11 cellular contexts compared by ENCODE assay signal in genomic region chr2:236178921-236179652, GRCh38. TPM values are rescaled to one million over a fixed set of nuclear protein-coding genes. Genes with fewer than 3 reads are reported as not detected.
DNase-seq lines count a peak whose midpoint lies in the region; ATAC-seq and TF ChIP-seq lines count a peak whose summit lies in the region.
"Had no signal": no experiment of that assay in that cellular context is flagged by ENCODE, and none has a peak within 500 bp of the region (broad histone marks: within the 10 kb centered on the region; RNA-seq: fewer than 3 reads in every experiment).

No MANE protein-coding gene starts in this region.

- DNase-seq in DMS114 treated with DMSO at 0.1 percent for 48 hours (lab: John Stamatoyannopoulos, UW; ENCODE audit: unreplicated experiment), result peak; percentile 29
- DNase-seq in coronary artery (ENCODE audit: low spot score), result no peak
- DNase-seq in nephron progenitor cell, result no peak
- DNase-seq in UCSD-AML1 (lab: John Stamatoyannopoulos, UW; ENCODE audit: unreplicated experiment), result no peak
- DNase-seq in superior temporal gyrus (ENCODE audit: extremely low spot score), result no peak
- DNase-seq in tibial nerve (ENCODE audit: low spot score in 2 of 2), result no peak
- DNase-seq: activated gamma-delta T cell treated with Interleukin-2 at 50 U/mL for 16 hours had no signal

- H3K9me3 Mint-ChIP-seq in nephron progenitor cell, result peaks cover 6% of the 10 kb centered on the region

- H3K4me3 ChIP-seq in HUES48 (ENCODE audit: low read depth, low read length) (peak overlapping the region; percentile 59), coronary artery (peak overlapping the region; percentile 57), tibial nerve (peak overlapping the region in 1 of 4 donors; percentile 38)
- H3K4me3 ChIP-seq: GM12878 had no signal

- TF ChIP-seq EP300 in tibial nerve (IDR thresholded peaks at IDR 0.05), result no peak

- WGBS in tibial nerve, 2 donors, result 5 to 6% methylated on average over 38 of the region's 38 CpGs

- no peak overlapping the region for H3K9ac ChIP-seq in HUES48 (ENCODE audit: low read depth, low read length)

- no peak for TF ChIP-seq CTCF in coronary artery (IDR thresholded peaks at IDR 0.05)
- no peak for TF ChIP-seq CTCF in nephron progenitor cell (IDR thresholded peaks at IDR 0.05)
- TF ChIP-seq CTCF in tibial nerve (IDR thresholded peaks at IDR 0.05), result no peak

- peaks cover 35% of the 10 kb centered on the region for H3K27me3 Mint-ChIP-seq in nephron progenitor cell (ENCODE audit: low read depth, poor library complexity)

- H3K36me3 Mint-ChIP-seq in nephron progenitor cell (ENCODE audit: low read depth), result peaks cover 8% of the 10 kb centered on the region

- H3K4me3 Mint-ChIP-seq in nephron progenitor cell, result peak overlapping the region; percentile 87

- H3K9me3 ChIP-seq in HUES48 (ENCODE audit: control insufficient read depth, insufficient read depth, low read length) (no peaks in the 10 kb centered on the region), tibial nerve (no peaks in the 10 kb centered on the region)
- H3K9me3 ChIP-seq: sigmoid colon had no signal

- no peak for ATAC-seq in HG03039 (IDR thresholded peaks at IDR 0.05; ENCODE audit: unreplicated experiment)
- ATAC-seq: GM12878 had no signal

- TF ChIP-seq POLR2A in tibial nerve (IDR thresholded peaks at IDR 0.05), result no peak

- peaks cover 23% of the 10 kb centered on the region for H3K4me1 ChIP-seq in HUES48 (ENCODE audit: control insufficient read depth, insufficient read depth, low read length)
- peaks cover 0 to 33% (median 10%) of the 10 kb centered on the region in 4 donors for H3K4me1 ChIP-seq in tibial nerve

- H3K27ac Mint-ChIP-seq in nephron progenitor cell, result no peak overlapping the region

- peaks cover 44% of the 10 kb centered on the region for H3K4me1 Mint-ChIP-seq in nephron progenitor cell

- H3K36me3 ChIP-seq in HUES48 (ENCODE audit: control insufficient read depth, insufficient read depth, low read length) (no peaks in the 10 kb centered on the region), tibial nerve (no peaks in the 10 kb centered on the region)
- H3K36me3 ChIP-seq: sigmoid colon had no signal

- H3K27me3 ChIP-seq in HUES48 (ENCODE audit: control insufficient read depth, insufficient read depth, low read length) (peaks cover 64% of the 10 kb centered on the region), tibial nerve (peaks cover 0 to 91% of the 10 kb centered on the region in 2 donors)

- no peak overlapping the region for H3K27ac ChIP-seq in HUES48 (ENCODE audit: low read depth, low read length)
- no peak overlapping the region for H3K27ac ChIP-seq in coronary artery
- no peak overlapping the region for H3K27ac ChIP-seq in tibial nerve
- H3K27ac ChIP-seq: sigmoid colon had no signal

RNA-seq across cellular contexts. Expression of gene GBX2, which starts 10.9 kb away (rescaled TPM):
- total RNA-seq in tibial nerve, result not detected
- total RNA-seq: GM12878, sigmoid colon had no signal
